Comparison of ENCODE assay signal across 22 cellular contexts in genomic region chr10:89669985-89670384, GRCh38.
"Had no signal": no experiment of that assay in that cellular context is flagged by ENCODE, and none has a peak within 500 bp of the region (broad histone marks: within the 10 kb centered on the region; RNA-seq: fewer than 3 reads in every experiment).

No MANE protein-coding gene starts in this region.

- FAIRE-seq: HTR-8/SVneo had no signal

- H3K27ac ChIP-seq: HL-60, RWPE1 had no signal

- ATAC-seq: Panc1, PC-3, SK-N-SH treated with all-trans-retinoic acid at 6 μM for 48 hours had no signal

- DNase-seq: KBM-7; MV-4-11; NCI-H1048; NCI-H1105; NCI-H1417; NCI-H1436 treated with DMSO at 0.1 percent for 48 hours; NCI-H187; NCI-H2029; NCI-H2081 treated with DMSO at 0.1 percent for 48 hours; NCI-H2227 treated with DMSO at 0.1 percent for 48 hours; NCI-H524; NCI-H526 treated with DMSO at 0.1 percent for 48 hours; NCI-H774; NK-92 treated with Interleukin-12 subunit alpha and Interleukin-12 subunit beta, amount 100 ng/mL, for 24 hours; PC-3; SHP77; T-helper 1 cell had no signal
